10 cellular contexts compared by ENCODE assay signal in the genomic region with DNA sequence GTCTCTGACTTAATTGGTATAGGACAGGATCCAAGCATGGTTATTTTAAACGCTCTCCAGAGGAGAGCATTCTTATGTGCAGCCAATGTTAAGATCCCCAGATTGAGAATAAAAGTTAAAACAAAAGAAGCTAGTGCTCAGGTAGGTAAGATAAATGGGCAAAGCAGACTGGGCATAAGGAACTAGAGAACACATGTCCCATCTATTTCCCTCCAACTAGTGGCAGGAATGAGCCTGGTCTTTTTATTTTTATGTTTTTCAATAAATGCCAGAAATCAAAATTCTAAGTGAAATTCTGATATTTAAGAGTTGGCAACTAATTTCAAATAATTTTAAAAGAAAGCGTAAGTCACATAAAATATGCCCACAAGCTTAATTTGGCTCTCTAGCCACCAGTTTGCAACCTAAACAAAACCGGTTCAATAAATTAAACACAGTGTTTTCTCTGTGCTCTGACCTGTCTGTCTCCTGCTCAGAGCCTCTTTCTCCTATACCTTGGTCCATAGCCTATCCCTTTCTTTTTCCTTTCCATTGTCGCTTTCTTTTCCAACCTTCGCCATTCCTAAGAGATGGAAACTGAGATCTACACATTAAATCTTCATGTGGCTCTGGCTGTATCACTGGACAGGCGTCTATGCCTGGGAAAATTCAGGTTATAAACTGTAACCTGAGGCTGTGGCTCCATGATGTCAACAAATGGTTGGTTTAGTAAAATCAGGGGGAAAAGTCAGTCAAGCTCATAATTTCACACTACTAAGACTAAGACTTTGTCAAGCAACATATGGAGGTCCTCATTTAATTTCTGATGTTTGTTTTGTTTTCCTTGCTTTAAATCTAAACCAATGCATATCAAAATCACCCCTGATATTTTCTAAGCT. TPM values are rescaled to one million over a fixed set of nuclear protein-coding genes. Genes with fewer than 3 reads are reported as not detected.
DNase-seq lines count a peak whose midpoint lies in the region; ATAC-seq and TF ChIP-seq lines count a peak whose summit lies in the region.
"Had no signal": no experiment of that assay in that cellular context is flagged by ENCODE, and none has a peak within 500 bp of the region (broad histone marks: within the 10 kb centered on the region; RNA-seq: fewer than 3 reads in every experiment).

No MANE protein-coding gene starts in this region.

- TF ChIP-seq POLR2A in breast epithelium (IDR thresholded peaks at IDR 0.05): no peak

- H3K27me3 ChIP-seq in breast epithelium: no peaks in the 10 kb centered on the region

- H3K9me3 Mint-ChIP-seq in IgD-negative memory B cell (peaks cover 0 to 1% (median 0%) of the 10 kb centered on the region in 3 donors), natural killer cell (no peaks in the 10 kb centered on the region)

- no peak for ATAC-seq in natural killer cell
- no peak for ATAC-seq in GM19351 (IDR thresholded peaks at IDR 0.05; ENCODE audit: unreplicated experiment)

- H3K27ac Mint-ChIP-seq in IgD-negative memory B cell (peak overlapping the region; percentile 11 to 76 (median 71)), natural killer cell (no peak overlapping the region)

- DNase-seq in breast epithelium (ENCODE audit: low spot score in 2 of 2): no peak
- DNase-seq in natural killer cell: no peak
- no peak for DNase-seq in ureter (ENCODE audit: low spot score)
- no peak for DNase-seq in DMS153 treated with DMSO at 0.1 percent for 48 hours (lab: John Stamatoyannopoulos, UW; ENCODE audit: unreplicated experiment)
- DNase-seq in NCI-H2029 (lab: John Stamatoyannopoulos, UW): no peak
- DNase-seq: amygdala; stimulated activated CD4-positive, alpha-beta T cell treated with anti-CD3 and anti-CD28 coated beads, Interleukin-15, amount 100 ng/mL, for 24 hours had no signal

- intact Hi-C loops in breast epithelium (cut with DNase I; ENCODE audit: low total_unique reads): loop anchor here (10.0 kb wide), 1 partner anchor 69 kb away; no protein-coding TSS in a partner anchor
- intact Hi-C loops in natural killer cell (cut with micrococcal nuclease): no loop called here

- no peaks in the 10 kb centered on the region for H3K27me3 Mint-ChIP-seq in IgD-negative memory B cell
- no peaks in the 10 kb centered on the region for H3K27me3 Mint-ChIP-seq in natural killer cell (ENCODE audit: low read depth in 2 of 2)

- H3K4me3 Mint-ChIP-seq in IgD-negative memory B cell: peak overlapping the region in 2 of 4 donors; percentile 36 to 77
- H3K4me3 Mint-ChIP-seq in natural killer cell: peak overlapping the region; percentile 62

- TF ChIP-seq CTCF in C4-2B (conservative IDR thresholded peaks at IDR 0.05): peak; percentile 29
- peak; percentile 25 to 38 (median 25) for TF ChIP-seq CTCF in breast epithelium (IDR thresholded peaks at IDR 0.05)
- TF ChIP-seq CTCF in natural killer cell (IDR thresholded peaks at IDR 0.05): no peak

- H3K27ac ChIP-seq in C4-2B (no peak overlapping the region), breast epithelium (peak overlapping the region in 1 of 2 donors; percentile 38)

- H3K4me3 ChIP-seq in breast epithelium: no peak overlapping the region

- H3K36me3 Mint-ChIP-seq in IgD-negative memory B cell: no peaks in the 10 kb centered on the region
- H3K36me3 Mint-ChIP-seq in natural killer cell: no peaks in the 10 kb centered on the region

- H3K36me3 ChIP-seq in breast epithelium: no peaks in the 10 kb centered on the region

- H3K4me1 ChIP-seq in breast epithelium: peaks cover 0 to 15% of the 10 kb centered on the region in 2 donors

- H3K9me3 ChIP-seq in breast epithelium: no peaks in the 10 kb centered on the region

- H3K4me1 Mint-ChIP-seq in IgD-negative memory B cell: peaks cover 16 to 23% (median 19%) of the 10 kb centered on the region in 3 donors
- H3K4me1 Mint-ChIP-seq in natural killer cell: no peaks in the 10 kb centered on the region

RNA-seq across cellular contexts. Expression of a gene that starts 5.5 kb away (rescaled TPM):
- 134 TPM for polyA plus RNA-seq in IgD-negative memory B cell
- 100 to 1,000 TPM in 2 of 3 donors, 1 to 10 TPM in 1; 7.8 to 219 (median 101) TPM for total RNA-seq in breast epithelium
- total RNA-seq in natural killer cell: 100 to 1,000 TPM; 295 to 385 (median 354) TPM
- 213 TPM for total RNA-seq in ureter

Comparison
In these comparisons a context has a peak if more than half of its experiments do, and no peak if none do; other contexts are left out.
1. H3K27ac Mint-ChIP-seq: peak in IgD-negative memory B cell (3 of 3); none in natural killer cell (0 of 2).